ENCODE assay signal across 17 cellular contexts in the genomic region with DNA sequence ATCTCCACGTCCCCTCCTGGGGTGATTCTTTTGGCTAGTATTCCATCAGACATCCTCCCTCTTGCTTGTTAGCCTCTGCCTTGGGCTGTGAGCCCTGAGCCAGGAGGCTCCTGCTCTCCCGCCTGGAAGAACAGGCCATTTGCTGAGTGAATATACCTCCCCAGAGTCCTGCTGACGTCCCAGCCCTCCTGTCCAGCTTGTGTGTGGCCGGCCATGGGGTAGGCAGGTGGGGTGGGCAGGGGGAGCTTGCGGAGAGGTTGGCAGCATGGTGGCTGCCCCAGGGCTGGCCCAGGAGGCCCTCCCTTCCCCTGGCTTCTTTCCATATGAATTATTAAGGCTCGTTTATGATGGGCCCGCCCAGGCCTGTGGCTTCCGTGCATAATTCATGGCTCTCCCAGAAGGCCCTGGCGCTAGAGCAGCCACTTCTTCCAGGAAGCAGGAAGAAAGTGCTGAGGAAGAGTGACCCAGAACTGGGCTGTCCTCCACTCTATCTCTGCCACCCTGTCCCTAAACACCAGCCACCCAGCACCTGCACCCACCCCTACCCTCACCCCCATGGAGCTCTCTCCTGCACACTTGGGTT. TPM values are rescaled to one million over a fixed set of nuclear protein-coding genes. Genes with fewer than 3 reads are reported as not detected.
A peak's percentile ranks its signal among the peaks of the same experiment; 100 is the strongest.
DNase-seq lines count a peak whose midpoint lies in the region; ATAC-seq and TF ChIP-seq lines count a peak whose summit lies in the region.
"Had no signal": no experiment of that assay in that cellular context is flagged by ENCODE, and none has a peak within 500 bp of the region (broad histone marks: within the 10 kb centered on the region; RNA-seq: fewer than 3 reads in every experiment).

No MANE protein-coding gene starts in this region.

- H3K4me1 ChIP-seq in A673 (ENCODE audit: insufficient read depth, low read length, poor library complexity, severe bottlenecking) (no peaks in the 10 kb centered on the region), colonic mucosa (no peaks in the 10 kb centered on the region), foreskin keratinocyte (no peaks in the 10 kb centered on the region)
- H3K4me1 ChIP-seq: SJSA1 had no signal

- H3K27me3 ChIP-seq in A673 (replicated peaks; ENCODE audit: insufficient read depth, low read depth, low read length, poor library complexity) (no peaks in the 10 kb centered on the region), colonic mucosa (no peaks in the 10 kb centered on the region), foreskin keratinocyte (peaks cover 8% of the 10 kb centered on the region)
- H3K27me3 ChIP-seq: SJSA1 had no signal

- POLR2A ChIA-PET in A673 (lab: Charles Lee; ENCODE audit: low non-redundant PET), result no interaction called here

- TF ChIP-seq CTCF in A673 (conservative IDR thresholded peaks at IDR 0.05; ENCODE audit: low read depth, low read length) (no peak), colonic mucosa (IDR thresholded peaks at IDR 0.05) (no peak), nephron progenitor cell (IDR thresholded peaks at IDR 0.05) (no peak), foreskin keratinocyte (conservative IDR thresholded peaks at IDR 0.05) (no peak)

- ATAC-seq in foreskin keratinocyte (no peak), HG02970 (IDR thresholded peaks at IDR 0.05; ENCODE audit: low FRiP score, unreplicated experiment) (no peak)

- H3K9me3 ChIP-seq in A673 (ENCODE audit: low read depth, low read length, poor library complexity, severe bottlenecking) (no peaks in the 10 kb centered on the region), colonic mucosa (no peaks in the 10 kb centered on the region)
- H3K9me3 ChIP-seq: SJSA1 had no signal

- H3K9me3 Mint-ChIP-seq in nephron progenitor cell, result no peaks in the 10 kb centered on the region
- H3K9me3 Mint-ChIP-seq in activated naive CD8-positive, alpha-beta T cell treated with anti-CD3 and anti-CD28 coated beads for 36 hours, result no peaks in the 10 kb centered on the region
- H3K9me3 Mint-ChIP-seq: CD4-positive, alpha-beta T cell had no signal

- H3K27me3 Mint-ChIP-seq in nephron progenitor cell (ENCODE audit: low read depth, poor library complexity), result peaks cover 21% of the 10 kb centered on the region
- no peaks in the 10 kb centered on the region for H3K27me3 Mint-ChIP-seq in activated naive CD8-positive, alpha-beta T cell treated with anti-CD3 and anti-CD28 coated beads for 36 hours
- H3K27me3 Mint-ChIP-seq: CD4-positive, alpha-beta T cell had no signal

- DNase-seq in A673 (ENCODE audit: low spot score) (peak; percentile 11), NCI-H526 (lab: John Stamatoyannopoulos, UW) (peak; percentile 67 to 91), colonic mucosa (peak; percentile 24), nephron progenitor cell (no peak), foreskin keratinocyte (no peak), D341Med (ENCODE audit: low spot score) (no peak)
- no peak for DNase-seq in activated naive CD8-positive, alpha-beta T cell treated with anti-CD3 and anti-CD28 coated beads for 36 hours
- DNase-seq: Calu3; CD4-positive, alpha-beta T cell; GOT3; Karpas-422; NCI-H524 had no signal

- H3K36me3 ChIP-seq in A673 (ENCODE audit: insufficient read depth, low read length, poor library complexity, severe bottlenecking), result no peaks in the 10 kb centered on the region
- no peaks in the 10 kb centered on the region for H3K36me3 ChIP-seq in colonic mucosa
- H3K36me3 ChIP-seq: SJSA1 had no signal

- peak overlapping the region; percentile 65 for H3K27ac Mint-ChIP-seq in nephron progenitor cell
- H3K27ac Mint-ChIP-seq in activated naive CD8-positive, alpha-beta T cell treated with anti-CD3 and anti-CD28 coated beads for 36 hours, result no peak overlapping the region
- H3K27ac Mint-ChIP-seq: B cell; CD4-positive, alpha-beta T cell had no signal

- H3K4me1 Mint-ChIP-seq in nephron progenitor cell, result peaks cover 50% of the 10 kb centered on the region
- H3K4me1 Mint-ChIP-seq in activated naive CD8-positive, alpha-beta T cell treated with anti-CD3 and anti-CD28 coated beads for 36 hours, result peaks cover 12% of the 10 kb centered on the region

- no peak overlapping the region for H3K27ac ChIP-seq in A673 (ENCODE audit: low read depth, low read length, poor library complexity, severe bottlenecking)
- no peak overlapping the region for H3K27ac ChIP-seq in colonic mucosa
- no peak overlapping the region for H3K27ac ChIP-seq in foreskin keratinocyte
- H3K27ac ChIP-seq: RWPE1, SJSA1 had no signal

- H3K4me3 ChIP-seq in A673 (ENCODE audit: low read depth, low read length, poor library complexity, severe bottlenecking), result no peak overlapping the region
- no peak overlapping the region for H3K4me3 ChIP-seq in colonic mucosa
- H3K4me3 ChIP-seq: SJSA1 had no signal

- H3K9ac ChIP-seq in colonic mucosa (ENCODE audit: low read depth in 2 of 2, low read length in 2 of 2), result no peak overlapping the region

- intact Hi-C loops in A673 (cut with micrococcal nuclease; ENCODE audit: unreplicated experiment) (no loop called here), colonic mucosa (cut with DNase I) (no loop called here)

- CTCF ChIA-PET in A673 (lab: Charles Lee), result no interaction called here

- H3K36me3 Mint-ChIP-seq in nephron progenitor cell (ENCODE audit: low read depth), result no peaks in the 10 kb centered on the region
- no peaks in the 10 kb centered on the region for H3K36me3 Mint-ChIP-seq in activated naive CD8-positive, alpha-beta T cell treated with anti-CD3 and anti-CD28 coated beads for 36 hours

- BruUV-seq in A673 (replicated peaks; lab: Mats Ljungman, UMichigan), result no TSS peak

- H3K4me3 Mint-ChIP-seq in nephron progenitor cell, result no peak overlapping the region
- H3K4me3 Mint-ChIP-seq in activated naive CD8-positive, alpha-beta T cell treated with anti-CD3 and anti-CD28 coated beads for 36 hours, result no peak overlapping the region
- H3K4me3 Mint-ChIP-seq: B cell; CD4-positive, alpha-beta T cell had no signal

RNA-seq across cellular contexts. Expression of gene CACNA2D2, which starts 18.7 kb away (rescaled TPM):
- total RNA-seq in A673 (2021), result 0.17 and 0.68 TPM in 2 replicates
- 1 to 10 TPM; 2.4 to 3.3 TPM for total RNA-seq in colonic mucosa
- 0.04 TPM in 1 of 2 replicates, not detected in the other for total RNA-seq in foreskin keratinocyte
- polyA plus RNA-seq in foreskin keratinocyte, result 0.02 TPM in 1 of 2 replicates, not detected in the other
- under 1 TPM; 0.70 to 0.80 TPM for total RNA-seq in activated naive CD8-positive, alpha-beta T cell treated with anti-CD3 and anti-CD28 coated beads for 36 hours
- total RNA-seq: Daoy, SJSA1 had no signal

Comparison
In these comparisons a context has a peak if more than half of its experiments do, and no peak if none do; other contexts are left out.
1. DNase-seq: peak in A673 (single experiment), NCI-H526 (2 of 2) and colonic mucosa (single experiment); none in nephron progenitor cell (single experiment), foreskin keratinocyte (0 of 2), activated naive CD8-positive, alpha-beta T cell treated with anti-CD3 and anti-CD28 coated beads for 36 hours (single experiment) and D341Med (single experiment).